1 cellular context compared by ENCODE assay signal in genomic region chr10:49941447-49942338, GRCh38.
TF ChIP-seq lines count a peak whose summit lies in the region.
"Not testable (repeated sequence)": the region's sequence is repeated elsewhere in the genome, so short reads cannot be mapped to it uniquely, and the experiment has no call there.

Gene PARG (minus strand): TSS chr10:49942027. CDS start chr10:49941725, 302 bp downstream.
Gene TIMM23B (plus strand): TSS chr10:49942053. CDS start chr10:49942195, 142 bp downstream.

TF ChIP-seq in HepG2, 621 proteins besides CTCF, POLR2A, EP300 and RAD21 (continued from another document and continues in another):
- TF ChIP-seq ZNF761 (CRISPR knock-in tag; conservative IDR thresholded peaks at IDR 0.05) (peak; percentile 78; the same call in 1 of the 2 replicates), ZNF772 (CRISPR knock-in tag; IDR thresholded peaks at IDR 0.05) (peak; percentile 71), ZNF430 (CRISPR knock-in tag; IDR thresholded peaks at IDR 0.05) (0 out of 2 replicates have a peak, but pooled peaks have one; percentile 50), ISL2 (CRISPR knock-in tag; IDR thresholded peaks at IDR 0.05) (peak; percentile 76), YEATS4 (CRISPR knock-in tag; IDR thresholded peaks at IDR 0.05; ENCODE audit: borderline replicate concordance) (peak; percentile 84; the same call in 1 of the 2 replicates), ZNF816 (CRISPR knock-in tag; IDR thresholded peaks at IDR 0.05; ENCODE audit: borderline replicate concordance) (peak; percentile 74; the same call in 1 of the 2 replicates), MXD3 (CRISPR knock-in tag; IDR thresholded peaks at IDR 0.05) (peak; percentile 50; the same call in 1 of the 2 replicates), NFYC (CRISPR knock-in tag; IDR thresholded peaks at IDR 0.05) (peak; percentile 64), ZNF407 (CRISPR knock-in tag; IDR thresholded peaks at IDR 0.05; ENCODE audit: not compliant biosample characterization) (peak; percentile 59), IKZF4 (CRISPR knock-in tag; IDR thresholded peaks at IDR 0.05; ENCODE audit: borderline replicate concordance, low read depth, not compliant biosample characterization) (peak; percentile 42), SOX5 (CRISPR knock-in tag; IDR thresholded peaks at IDR 0.05; ENCODE audit: borderline replicate concordance) (peak; percentile 26; the same call in 1 of the 2 replicates), GMEB1 (CRISPR knock-in tag; IDR thresholded peaks at IDR 0.05; ENCODE audit: borderline replicate concordance) (peak; percentile 81), EEA1 (CRISPR knock-in tag; IDR thresholded peaks at IDR 0.05; ENCODE audit: borderline replicate concordance) (0 out of 2 replicates have a peak, but pooled peaks have one; percentile 48), ZBTB38 (CRISPR knock-in tag; IDR thresholded peaks at IDR 0.05) (peak; percentile 48; the same call in 1 of the 2 replicates), ZNF232 (CRISPR knock-in tag; IDR thresholded peaks at IDR 0.05; ENCODE audit: borderline replicate concordance) (0 out of 2 replicates have a peak, but pooled peaks have one; percentile 29), ERF (CRISPR knock-in tag; IDR thresholded peaks at IDR 0.05) (peak; percentile 63; the same call in 1 of the 2 replicates), ZKSCAN8 (CRISPR knock-in tag; IDR thresholded peaks at IDR 0.05; ENCODE audit: borderline replicate concordance) (0 out of 2 replicates have a peak, but pooled peaks have one; percentile 23), ZNF441 (CRISPR knock-in tag; IDR thresholded peaks at IDR 0.05; ENCODE audit: borderline replicate concordance) (peak; percentile 55; the same call in 1 of the 2 replicates), NFKB2 (CRISPR knock-in tag; IDR thresholded peaks at IDR 0.05; ENCODE audit: borderline replicate concordance) (peak; percentile 93; the same call in 1 of the 2 replicates), HMGXB4 (CRISPR knock-in tag; IDR thresholded peaks at IDR 0.05; ENCODE audit: borderline replicate concordance in 1 of 2, low read depth in 1 of 2) (peak; percentile 29 to 91; a peak in 3 of 4 replicates), ZIK1 (CRISPR knock-in tag; IDR thresholded peaks at IDR 0.05; ENCODE audit: borderline replicate concordance, low read depth) (peak; percentile 39; the same call in 1 of the 2 replicates), ZNF331 (CRISPR knock-in tag; IDR thresholded peaks at IDR 0.05) (peak; percentile 33; the same call in 1 of the 2 replicates), ZNF225 (CRISPR knock-in tag; IDR thresholded peaks at IDR 0.05) (0 out of 2 replicates have a peak, but pooled peaks have one; percentile 52), ARHGAP35 (CRISPR knock-in tag; IDR thresholded peaks at IDR 0.05; ENCODE audit: borderline replicate concordance) (0 out of 2 replicates have a peak, but pooled peaks have one; percentile 28), HCFC1 (IDR thresholded peaks at IDR 0.05; ENCODE audit: low read depth, low read length) (peak; percentile 54), ZMAT3 (CRISPR knock-in tag; conservative IDR thresholded peaks at IDR 0.05) (0 out of 2 replicates have a peak, but pooled peaks have one; percentile 51), YEATS2 (CRISPR knock-in tag; IDR thresholded peaks at IDR 0.05; ENCODE audit: borderline replicate concordance) (peak; percentile 94), BRF2 (CRISPR knock-in tag; IDR thresholded peaks at IDR 0.05) (peak; percentile 63; the same call in 1 of the 2 replicates), CCDC6 (CRISPR knock-in tag; IDR thresholded peaks at IDR 0.05) (peak; percentile 61; the same call in 1 of the 2 replicates), PRDM15 (CRISPR knock-in tag; IDR thresholded peaks at IDR 0.05) (peak; percentile 5; the same call in 1 of the 2 replicates), CREM (IDR thresholded peaks at IDR 0.05) (peak; percentile 55; the same call in 1 of the 2 replicates), DR1 (CRISPR knock-in tag; IDR thresholded peaks at IDR 0.05) (peak; percentile 58), SALL1 (CRISPR knock-in tag; IDR thresholded peaks at IDR 0.05) (peak; percentile 74), KDM2A (CRISPR knock-in tag; IDR thresholded peaks at IDR 0.05; ENCODE audit: borderline replicate concordance, low read depth) (peak; percentile 83; the same call in 1 of the 2 replicates), ZFP82 (CRISPR knock-in tag; IDR thresholded peaks at IDR 0.05; ENCODE audit: borderline replicate concordance) (peak; percentile 76; the same call in 1 of the 2 replicates), ZNF775 (CRISPR knock-in tag; IDR thresholded peaks at IDR 0.05; ENCODE audit: borderline replicate concordance) (peak; percentile 43; the same call in 1 of the 2 replicates), ZSCAN5A (CRISPR knock-in tag; IDR thresholded peaks at IDR 0.05; ENCODE audit: borderline replicate concordance) (peak; percentile 30; the same call in 1 of the 2 replicates), ZBTB42 (CRISPR knock-in tag; IDR thresholded peaks at IDR 0.05) (peak; percentile 66; the same call in 1 of the 2 replicates), ZNF883 (CRISPR knock-in tag; IDR thresholded peaks at IDR 0.05; ENCODE audit: not compliant biosample characterization) (peak; percentile 93)
- not testable (repeated sequence) for TF ChIP-seq CREM (CRISPR knock-in tag; IDR thresholded peaks at IDR 0.05)
